In the genomic region with DNA sequence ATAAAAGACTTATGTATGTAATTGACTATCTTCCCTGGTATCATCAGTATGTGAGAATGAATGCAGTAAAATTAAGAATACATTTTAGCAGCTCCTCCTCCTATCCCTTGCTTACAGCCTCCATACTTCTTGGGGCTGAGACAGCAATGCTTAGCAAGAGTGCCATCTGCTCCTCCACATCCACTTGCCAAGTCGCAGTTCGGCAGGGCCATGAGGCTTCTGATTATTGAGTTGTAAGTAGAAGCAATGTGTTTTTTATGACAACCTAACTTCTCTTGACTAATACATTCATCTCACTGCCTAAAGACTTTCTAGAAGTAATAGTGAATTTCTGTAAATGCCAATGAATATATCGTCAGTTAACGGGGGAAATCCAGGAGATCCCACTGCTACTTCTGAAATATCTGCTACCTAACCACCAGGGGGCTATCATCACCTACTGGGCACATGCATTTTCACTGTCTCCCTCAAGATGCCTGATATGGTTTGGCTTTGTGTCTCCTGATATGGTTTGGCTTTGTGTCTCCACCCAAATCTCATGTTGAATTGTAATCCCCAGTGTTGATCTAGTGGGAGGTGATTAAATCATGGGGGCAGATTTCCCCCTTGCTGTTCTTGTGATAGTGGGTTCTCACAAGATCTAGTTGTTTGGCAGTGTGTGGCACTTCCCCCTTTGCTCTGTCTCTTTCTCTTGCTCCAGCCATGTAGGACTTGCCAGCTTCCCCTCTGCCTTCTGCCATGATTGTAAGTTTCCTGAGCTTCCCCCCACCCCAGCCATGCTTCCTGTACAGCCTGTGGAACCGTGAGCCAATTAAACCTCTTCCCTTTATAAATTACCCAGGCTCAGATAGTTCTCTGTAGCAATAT, we compare ENCODE assay signal across 8 cellular contexts. TPM values are rescaled to one million over a fixed set of nuclear protein-coding genes. Genes with fewer than 3 reads are reported as not detected.
A peak's percentile ranks its signal among the peaks of the same experiment; 100 is the strongest.
DNase-seq lines count a peak whose midpoint lies in the region; ATAC-seq, FAIRE-seq and TF ChIP-seq lines count a peak whose summit lies in the region.

No MANE protein-coding gene starts in this region.

- no peak overlapping the region for H3K9ac ChIP-seq in Karpas-422 (ENCODE audit: low read length)
- no peak overlapping the region for H3K9ac ChIP-seq in GM12878 (ENCODE audit: control insufficient read depth, insufficient read depth, low read length)
- H3K9ac ChIP-seq in smooth muscle cell (ENCODE audit: low read depth): no peak overlapping the region

- FAIRE-seq in GM18507 (lab: Jason Lieb, UNC): peak; percentile 42
- FAIRE-seq in GM12878 (lab: Jason Lieb, UNC): no peak

- H3K4me2 ChIP-seq in Karpas-422 (ENCODE audit: low read depth, low read length, poor library complexity, severe bottlenecking): no peak overlapping the region
- H3K4me2 ChIP-seq in GM12878 (ENCODE audit: control insufficient read depth, insufficient read depth): no peak overlapping the region
- H3K4me2 ChIP-seq in smooth muscle cell: no peak overlapping the region

- TF ChIP-seq RAD21 in GM12878 (IDR thresholded peaks at IDR 0.05; ENCODE audit: insufficient read depth, low read depth, low read length): peak; percentile 52

- no peak overlapping the region for H3K27ac ChIP-seq in Karpas-422 (ENCODE audit: low read length)
- no peak overlapping the region for H3K27ac ChIP-seq in GM12878 (ENCODE audit: control insufficient read depth, insufficient read depth)
- H3K27ac ChIP-seq in smooth muscle cell (ENCODE audit: low read depth): no peak overlapping the region

- DNase-seq in BE2C (no peak), GM18507 (ENCODE audit: extremely low spot score, insufficient read length, low read depth) (no peak), Karpas-422 (peak; percentile 72), GM12878 (ENCODE audit: low read depth, low spot score) (no peak), smooth muscle cell (lab: John Stamatoyannopoulos, UW; ENCODE audit: unreplicated experiment) (no peak), mucosa of descending colon (no peak), retina (no peak)
- DNase-seq in stimulated activated CD4-positive, alpha-beta T cell treated with anti-CD3 and anti-CD28 coated beads, Interleukin-1b, Interleukin-23, amount 100 ng/mL, for 48 hours: no peak

- H3K9me3 ChIP-seq in BE2C (no peaks in the 10 kb centered on the region), Karpas-422 (ENCODE audit: low read length) (no peaks in the 10 kb centered on the region), GM12878 (replicated peaks; ENCODE audit: control insufficient read depth, insufficient read depth, low read length) (no peaks in the 10 kb centered on the region), smooth muscle cell (replicated peaks; ENCODE audit: low read depth) (no peaks in the 10 kb centered on the region), mucosa of descending colon (no peaks in the 10 kb centered on the region)

- no peak overlapping the region for H3K4me3 ChIP-seq in BE2C (ENCODE audit: low read depth, low read length)
- H3K4me3 ChIP-seq in Karpas-422 (ENCODE audit: low read length): no peak overlapping the region
- no peak overlapping the region for H3K4me3 ChIP-seq in GM12878
- H3K4me3 ChIP-seq in smooth muscle cell: no peak overlapping the region
- no peak overlapping the region for H3K4me3 ChIP-seq in mucosa of descending colon

- H3K9me2 ChIP-seq in Karpas-422 (replicated peaks; ENCODE audit: insufficient read depth, low read length): no peaks in the 10 kb centered on the region

- H3K4me1 ChIP-seq in BE2C: no peaks in the 10 kb centered on the region
- no peaks in the 10 kb centered on the region for H3K4me1 ChIP-seq in Karpas-422 (ENCODE audit: low read length)
- H3K4me1 ChIP-seq in GM12878 (ENCODE audit: control insufficient read depth, insufficient read depth, low read length): no peaks in the 10 kb centered on the region
- H3K4me1 ChIP-seq in smooth muscle cell (ENCODE audit: low read depth): peaks cover 18% of the 10 kb centered on the region
- no peaks in the 10 kb centered on the region for H3K4me1 ChIP-seq in mucosa of descending colon (ENCODE audit: low read depth)

- 58% methylated on average over 5 of the region's 5 CpGs for WGBS in GM12878 (ENCODE audit: insufficient coverage, insufficient replicate concordance, low lambda C conversion rate, missing lambda C conversion rate)
- WGBS in smooth muscle cell (ENCODE audit: low lambda C conversion rate): 67% methylated on average over 5 of the region's 5 CpGs

- POLR2A ChIA-PET in GM12878 (lab: Charles Lee): no interaction called here

- CTCF ChIA-PET in GM12878 (lab: Yijun Ruan, JAX): interaction anchor here (1.3 to 1.6 kb wide), 4 partner anchors 13 to 376 kb away, joined by 4 to 7 read pairs (median 6); no protein-coding TSS in a partner anchor

- SMC1A ChIA-PET in GM12878 (lab: Charles Lee; ENCODE audit: uncharacterized antibody, unreplicated experiment): interaction anchor here (1.2 kb wide), 2 partner anchors 32 to 59 kb away, joined by 3 to 4 read pairs; no protein-coding TSS in a partner anchor

- TF ChIP-seq POLR2A in GM12878 (IDR thresholded peaks at IDR 0.05; ENCODE audit: low read depth, low read length): no peak

- intact Hi-C loops in GM12878 (cut with micrococcal nuclease; ENCODE audit: unreplicated experiment) (loop anchor here (1.0 kb wide), 1 partner anchor 31 kb away; no protein-coding TSS in a partner anchor), mucosa of descending colon (cut with DNase I, micrococcal nuclease) (no loop called here)

- no peak overlapping the region for H2AFZ ChIP-seq in Karpas-422 (ENCODE audit: low read length)
- H2AFZ ChIP-seq in GM12878 (ENCODE audit: control insufficient read depth, low read depth, low read length): peak overlapping the region; percentile 10; the same call in 1 of the 2 replicates
- no peak overlapping the region for H2AFZ ChIP-seq in smooth muscle cell (ENCODE audit: low read depth)

- no peaks in the 10 kb centered on the region for H3K79me2 ChIP-seq in Karpas-422 (ENCODE audit: low read length)
- no peaks in the 10 kb centered on the region for H3K79me2 ChIP-seq in GM12878 (ENCODE audit: control insufficient read depth, insufficient read depth, low read length)
- no peaks in the 10 kb centered on the region for H3K79me2 ChIP-seq in smooth muscle cell (ENCODE audit: low read depth)

- H3K36me3 ChIP-seq in BE2C (no peaks in the 10 kb centered on the region), Karpas-422 (ENCODE audit: insufficient read depth, low read length) (no peaks in the 10 kb centered on the region), GM12878 (ENCODE audit: control insufficient read depth in 2 of 2, insufficient read depth in 2 of 2, low read length in 1 of 2) (no peaks in the 10 kb centered on the region), smooth muscle cell (ENCODE audit: low read depth) (no peaks in the 10 kb centered on the region), mucosa of descending colon (ENCODE audit: low read depth) (no peaks in the 10 kb centered on the region)

- H3F3A ChIP-seq in smooth muscle cell (ENCODE audit: low read depth): no peaks in the 10 kb centered on the region

- no peaks in the 10 kb centered on the region for H4K20me1 ChIP-seq in Karpas-422 (ENCODE audit: insufficient read depth, low read depth, low read length)
- no peaks in the 10 kb centered on the region for H4K20me1 ChIP-seq in GM12878 (ENCODE audit: control insufficient read depth, insufficient read depth)
- no peaks in the 10 kb centered on the region for H4K20me1 ChIP-seq in smooth muscle cell (ENCODE audit: low read depth)

- TF ChIP-seq CTCF in BE2C (IDR thresholded peaks at IDR 0.05; ENCODE audit: low read depth, low read length) (peak; percentile 73), GM12878 (IDR thresholded peaks at IDR 0.05 in 2 of 3, conservative IDR thresholded peaks at IDR 0.05 in 1 of 3; ENCODE audit: control insufficient read depth in 2 of 3, extremely low read depth in 1 of 3, insufficient read depth in 1 of 3, low read depth in 3 of 3, low read length in 3 of 3) (peak; percentile 35 to 56 (median 55); a peak in 5 of 6 replicates), smooth muscle cell (IDR thresholded peaks at IDR 0.05; ENCODE audit: borderline replicate concordance, insufficient read depth, poor library complexity, severe bottlenecking) (peak; percentile 26), mucosa of descending colon (IDR thresholded peaks at IDR 0.05) (no peak)

- ATAC-seq in GM12878 (peak; percentile 84), mucosa of descending colon (no peak)

- no TSS peak for BruUV-seq in GM12878 (replicated peaks; lab: Mats Ljungman, UMichigan)

- in situ Hi-C loops in GM12878 (cut with MboI): no loop called here

- TF ChIP-seq EP300 in GM12878 (IDR thresholded peaks at IDR 0.05; ENCODE audit: borderline replicate concordance in 1 of 2, control insufficient read depth in 1 of 2, low read depth in 2 of 2, low read length in 2 of 2): no peak

- RAD21 ChIA-PET in GM12878 (lab: Charles Lee; ENCODE audit: unreplicated experiment): no interaction called here

- H3K27me3 ChIP-seq in BE2C (no peaks in the 10 kb centered on the region; the same call in 1 of the 2 replicates), Karpas-422 (ENCODE audit: low read length) (no peaks in the 10 kb centered on the region), GM12878 (replicated peaks in 1 of 2; ENCODE audit: control insufficient read depth in 2 of 2, insufficient read depth in 2 of 2, low read length in 1 of 2) (no peaks in the 10 kb centered on the region), smooth muscle cell (ENCODE audit: low read depth) (no peaks in the 10 kb centered on the region)

RNA-seq across cellular contexts. Expression of gene EXTL2, which starts 59.6 kb away (rescaled TPM):
- 22.0 TPM for polyA plus RNA-seq in BE2C (2012; ENCODE audit: insufficient read depth, insufficient read length, low read depth)
- total RNA-seq in Karpas-422 (2014; rRNA removed; shearing (Covaris generic); ENCODE audit: low replicate concordance): 4.6 and 17.0 TPM in 2 replicates
- total RNA-seq in GM12878 (2013; cell fraction: nucleolus; rRNA removed): 70.2 and 71.1 TPM in 2 replicates
- total RNA-seq in GM12878 (2014; rRNA removed): 10.2 and 15.0 TPM in 2 replicates
- total RNA-seq in GM12878 (2014; rRNA removed; fragmentation: Illumina TruSeq; extraction: Trizol): 18.6 and 20.3 TPM in 2 replicates
- total RNA-seq in GM12878 (2021): 11.6 and 12.6 TPM in 2 replicates
- polyA plus RNA-seq in GM12878 (2011; ENCODE audit: low read depth): 6.0 TPM
- polyA plus RNA-seq in GM12878 (2011; rRNA removed): 51.1 and 72.3 TPM in 2 replicates
- polyA plus RNA-seq in GM12878 (2011; cell fraction: cytosol; rRNA removed): 12.9 and 14.1 TPM in 2 replicates
- polyA plus RNA-seq in GM12878 (2011; cell fraction: nucleus; rRNA removed): 60.9 and 64.7 TPM in 2 replicates
- 7.1 and 7.7 TPM in 2 replicates for polyA plus RNA-seq in GM12878 (2012)
- 18.5 and 19.0 TPM in 2 replicates for polyA plus RNA-seq in GM12878 (2014; fragmentation: Illumina TruSeq; extraction: Trizol)
- polyA plus RNA-seq in GM12878 (2014; fragmentation: Nextera tagmentation; extraction: Ambion mirVana): 10 to 100 TPM; 16.1 to 27.2 TPM
- 10.3 and 12.1 TPM in 2 replicates for polyA plus RNA-seq in GM12878 (2014; rRNA removed)
- 10 to 100 TPM; 15.4 to 16.3 TPM for polyA plus RNA-seq in GM12878 (2016; fragmentation: Nextera tagmentation; extraction: Ambion mirVana)
- polyA minus RNA-seq in GM12878 (2011; rRNA and poly(A)+ RNA removed): 20.9 and 24.6 TPM in 2 replicates
- 6.4 and 9.5 TPM in 2 replicates for polyA minus RNA-seq in GM12878 (2011; cell fraction: cytosol; rRNA and poly(A)+ RNA removed)
- polyA minus RNA-seq in GM12878 (2011; cell fraction: nucleus; rRNA and poly(A)+ RNA removed): 26.2 and 43.1 TPM in 2 replicates
- total RNA-seq in smooth muscle cell: 54.3 and 62.8 TPM in 2 replicates
- polyA plus RNA-seq in smooth muscle cell: 39.0 and 51.9 TPM in 2 replicates
- 10 to 100 TPM in 1 of 3 donors, 1 to 10 TPM in 2; 4.7 to 13.4 (median 4.8) TPM for total RNA-seq in mucosa of descending colon
